ENCODE assay signal across 10 cellular contexts in the genomic region with DNA sequence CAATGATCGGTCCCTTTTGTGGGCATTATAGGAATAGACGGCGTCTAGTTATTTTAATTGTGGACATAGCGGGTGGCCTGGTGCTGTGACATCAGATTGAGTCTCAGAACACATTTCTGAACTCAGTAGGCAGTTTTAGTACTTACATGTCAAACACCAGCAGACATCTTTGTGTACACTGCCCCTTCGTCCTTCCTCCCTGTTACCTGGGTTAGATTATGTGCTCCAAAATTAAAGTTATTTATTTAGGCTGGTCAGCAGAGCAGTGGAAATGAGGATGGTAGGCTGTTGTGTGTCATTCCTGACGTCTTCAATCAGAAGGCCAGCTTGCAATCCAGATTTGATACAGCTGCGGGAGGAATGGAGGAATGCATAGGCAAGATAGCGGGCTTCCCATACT. TPM values are rescaled to one million over a fixed set of nuclear protein-coding genes. Genes with fewer than 3 reads are reported as not detected.
DNase-seq lines count a peak whose midpoint lies in the region; TF ChIP-seq lines count a peak whose summit lies in the region.
"Had no signal": no experiment of that assay in that cellular context is flagged by ENCODE, and none has a peak within 500 bp of the region (broad histone marks: within the 10 kb centered on the region; RNA-seq: fewer than 3 reads in every experiment).

No MANE protein-coding gene starts in this region.

- no peaks in the 10 kb centered on the region for H3K9me3 ChIP-seq in CD8-positive, alpha-beta memory T cell (ENCODE audit: low read length)
- H3K9me3 ChIP-seq in SJCRH30 (replicated peaks), result no peaks in the 10 kb centered on the region
- no peaks in the 10 kb centered on the region for H3K9me3 ChIP-seq in prostate gland

- TF ChIP-seq POLR2A in prostate gland (IDR thresholded peaks at IDR 0.05), result no peak

- H3K36me3 Mint-ChIP-seq in CD8-positive, alpha-beta memory T cell, result peaks cover 0 to 13% (median 0%) of the 10 kb centered on the region in 3 donors

- POLR2A ChIA-PET in CD8-positive, alpha-beta memory T cell (lab: Charles Lee), result no interaction called here

- peaks cover 0 to 29% of the 10 kb centered on the region in 2 donors for H3K27me3 Mint-ChIP-seq in CD8-positive, alpha-beta memory T cell

- 37% methylated on average over 8 of the region's 8 CpGs for WGBS in prostate gland

- H3K9me3 Mint-ChIP-seq in CD8-positive, alpha-beta memory T cell, result no peaks in the 10 kb centered on the region

- H3K36me3 ChIP-seq in CD8-positive, alpha-beta memory T cell (ENCODE audit: insufficient read depth, low read length), result no peaks in the 10 kb centered on the region
- peaks cover 22% of the 10 kb centered on the region for H3K36me3 ChIP-seq in SJCRH30
- H3K36me3 ChIP-seq in prostate gland, result no peaks in the 10 kb centered on the region

- H3K4me1 ChIP-seq in CD8-positive, alpha-beta memory T cell (ENCODE audit: insufficient read depth, low read length), result peaks cover 9% of the 10 kb centered on the region
- H3K4me1 ChIP-seq in SJCRH30, result peaks cover 51% of the 10 kb centered on the region
- H3K4me1 ChIP-seq in prostate gland (replicated peaks), result peaks cover 18% of the 10 kb centered on the region

- peaks cover 5% of the 10 kb centered on the region for H3K27me3 ChIP-seq in CD8-positive, alpha-beta memory T cell (ENCODE audit: insufficient read depth, low read length, poor library complexity, severe bottlenecking)
- H3K27me3 ChIP-seq in SJCRH30 (no peaks in the 10 kb centered on the region), prostate gland (replicated peaks; ENCODE audit: insufficient read depth) (no peaks in the 10 kb centered on the region)

- H3K27ac ChIP-seq in CD8-positive, alpha-beta memory T cell (ENCODE audit: low read depth, low read length), result no peak overlapping the region
- H3K27ac ChIP-seq in SJCRH30 (peak overlapping the region; percentile 99), prostate gland (peak overlapping the region; percentile 91 to 98)

- DNase-seq in CD8-positive, alpha-beta memory T cell, result no peak
- DNase-seq in SJCRH30, result peak; percentile 32 to 56
- DNase-seq in fibroblast of villous mesenchyme (ENCODE audit: low read depth), result peak; percentile 58
- DNase-seq in prostate gland (ENCODE audit: low spot score), result no peak
- no peak for DNase-seq in SKM-1 treated with dmso at 0.1 percent for 144 hours (lab: John Stamatoyannopoulos, UW; ENCODE audit: unreplicated experiment)
- DNase-seq in NCI-H2081 (lab: John Stamatoyannopoulos, UW), result no peak
- no peak for DNase-seq in NCI-H345 treated with DMSO at 0.1 percent for 48 hours (lab: John Stamatoyannopoulos, UW; ENCODE audit: unreplicated experiment)
- DNase-seq in SIG-M5 (lab: John Stamatoyannopoulos, UW), result no peak
- DNase-seq: activated CD8-positive, alpha-beta memory T cell treated with anti-CD3 and anti-CD28 coated beads, Interleukin-2, amount 50 U/mL, for 4 hours; NCI-H2171 had no signal

- H3K27ac Mint-ChIP-seq in CD8-positive, alpha-beta memory T cell, result no peak overlapping the region

- H3K4me3 ChIP-seq in CD8-positive, alpha-beta memory T cell (ENCODE audit: low read length), result no peak overlapping the region
- H3K4me3 ChIP-seq in SJCRH30, result peak overlapping the region; percentile 86
- peak overlapping the region; percentile 90 for H3K4me3 ChIP-seq in fibroblast of villous mesenchyme (ENCODE audit: low read depth, low read length)
- peak overlapping the region in 1 of 2 donors; percentile 68 for H3K4me3 ChIP-seq in prostate gland

- H3K4me3 Mint-ChIP-seq in CD8-positive, alpha-beta memory T cell, result peak overlapping the region in 6 of 7 donors; percentile 49 to 89 (median 82)

- intact Hi-C loops in prostate gland (cut with DNase I), result loop anchor here (5.0 to 10.0 kb wide), 3 partner anchors 174 to 429 kb away; no protein-coding TSS in a partner anchor

- CTCF ChIA-PET in CD8-positive, alpha-beta memory T cell (lab: Charles Lee), result no interaction called here

- TF ChIP-seq CTCF in fibroblast of villous mesenchyme (IDR thresholded peaks at IDR 0.05; ENCODE audit: insufficient read depth, low read depth, low read length) (no peak), prostate gland (IDR thresholded peaks at IDR 0.05) (no peak)

- H3K4me1 Mint-ChIP-seq in CD8-positive, alpha-beta memory T cell, result peaks cover 34 to 45% (median 37%) of the 10 kb centered on the region in 3 donors

RNA-seq across cellular contexts. Expression of gene TCF7L2, which starts 3.7 kb away (rescaled TPM):
- under 1 TPM; 0.81 to 0.89 TPM for total RNA-seq in CD8-positive, alpha-beta memory T cell
- polyA plus RNA-seq in CD8-positive, alpha-beta memory T cell, result 1.8 TPM
- 19.4 and 22.1 TPM in 2 replicates for total RNA-seq in SJCRH30 (2014; rRNA removed; shearing (Covaris generic))
- 7.1 and 12.5 TPM in 2 replicates for total RNA-seq in fibroblast of villous mesenchyme
- 10 to 100 TPM in 1 of 2 donors, 1 to 10 TPM in 1; 9.8 to 29.8 TPM for total RNA-seq in prostate gland

Comparison
In these comparisons a context has a peak if more than half of its experiments do, and no peak if none do; other contexts are left out.
1. DNase-seq: peak in SJCRH30 (2 of 2) and fibroblast of villous mesenchyme (single experiment); none in CD8-positive, alpha-beta memory T cell (0 of 5), prostate gland (single experiment), SKM-1 treated with dmso at 0.1 percent for 144 hours (single experiment), NCI-H2081 (0 of 2), NCI-H345 treated with DMSO at 0.1 percent for 48 hours (single experiment) and SIG-M5 (single experiment).